In the genomic region with DNA sequence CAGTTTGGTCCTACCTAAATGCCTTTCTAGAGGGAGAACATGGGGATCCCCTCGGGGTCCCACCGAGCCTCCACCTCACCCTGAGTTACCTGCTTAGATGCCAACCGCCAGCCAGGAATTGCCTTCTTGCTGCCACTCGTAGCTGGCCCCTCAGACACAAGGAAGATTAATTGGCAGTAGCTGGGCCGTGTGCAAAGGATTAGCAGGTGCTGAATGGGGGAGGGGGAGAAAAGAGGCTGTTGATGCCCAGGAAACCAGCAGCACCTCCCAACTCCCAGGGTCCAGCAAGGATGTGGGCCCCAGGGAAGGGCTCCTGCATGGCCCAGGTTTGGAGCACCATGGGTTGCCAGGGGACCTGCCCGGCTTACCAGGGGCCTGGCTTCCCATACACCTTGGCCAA, we compare ENCODE assay signal across 24 cellular contexts.
DNase-seq lines count a peak whose midpoint lies in the region; ATAC-seq lines count a peak whose summit lies in the region.
"Had no signal": no experiment of that assay in that cellular context is flagged by ENCODE, and none has a peak within 500 bp of the region (broad histone marks: within the 10 kb centered on the region; RNA-seq: fewer than 3 reads in every experiment).

A gene (minus strand): TSS at position 158 of the 400 bp plus-strand sequence. CDS start 3,842 bp downstream, outside the sequence.

- DNase-seq in NCI-H1417 (lab: John Stamatoyannopoulos, UW) (peak; percentile 6 to 69 (median 31)), NCI-H1417 treated with DMSO at 0.1 percent for 48 hours (lab: John Stamatoyannopoulos, UW) (no peak), islet precursor cell (peak; percentile 45)
- DNase-seq in activated naive CD4-positive, alpha-beta T cell treated with Interleukin-2 at 50 U/mL for 16 hours: no peak
- DNase-seq in activated T-cell treated with anti-CD3 and anti-CD28 coated beads, Interleukin-2, amount 50 U/mL, for 24 hours: no peak
- DNase-seq: 8988T; activated naive CD4-positive, alpha-beta T cell treated with anti-CD3 and anti-CD28 coated beads for 36 hours; activated T-cell treated with anti-CD3 and anti-CD28 coated beads, Interleukin-2, amount 50 U/mL, for 48 hours; Calu3; effector CD4-positive, alpha-beta T cell; glutamatergic neuron; naive B cell; NCI-H187; NCI-H345; occipital lobe; RPMI8226; SK-N-SH; stimulated activated naive CD8-positive, alpha-beta T cell treated with anti-CD3 and anti-CD28 coated beads, Interleukin-15, Interleukin-2, amounts not matched to agents 100 U/mL and 50 U/mL, for 24 hours; testis had no signal

- no peaks in the 10 kb centered on the region for H3K27me3 Mint-ChIP-seq in activated naive CD4-positive, alpha-beta T cell treated with anti-CD3 and anti-CD28 coated beads, Interleukin-2, amount 50 U/mL, for 24 hours
- H3K27me3 Mint-ChIP-seq in activated T-cell treated with anti-CD3 and anti-CD28 coated beads, Interleukin-2, amount 50 U/mL, for 24 hours: no peaks in the 10 kb centered on the region

- H3K36me3 Mint-ChIP-seq in activated naive CD4-positive, alpha-beta T cell treated with anti-CD3 and anti-CD28 coated beads, Interleukin-2, amount 50 U/mL, for 24 hours: no peaks in the 10 kb centered on the region
- H3K36me3 Mint-ChIP-seq in activated T-cell treated with anti-CD3 and anti-CD28 coated beads, Interleukin-2, amount 50 U/mL, for 24 hours (ENCODE audit: low read depth): no peaks in the 10 kb centered on the region
- H3K36me3 Mint-ChIP-seq: CD14-positive monocyte, mesothelial cell of epicardium, naive B cell had no signal

- H3K4me3 Mint-ChIP-seq in activated naive CD4-positive, alpha-beta T cell treated with anti-CD3 and anti-CD28 coated beads, Interleukin-2, amount 50 U/mL, for 24 hours: no peak within 1 kb of the TSS
- no peak within 1 kb of the TSS for H3K4me3 Mint-ChIP-seq in activated T-cell treated with anti-CD3 and anti-CD28 coated beads, Interleukin-2, amount 50 U/mL, for 24 hours
- H3K4me3 Mint-ChIP-seq: activated naive CD4-positive, alpha-beta T cell treated with anti-CD3 and anti-CD28 coated beads for 36 hours; CD14-positive monocyte; mesothelial cell of epicardium; naive B cell had no signal

- H3K9me3 Mint-ChIP-seq in activated naive CD4-positive, alpha-beta T cell treated with anti-CD3 and anti-CD28 coated beads, Interleukin-2, amount 50 U/mL, for 24 hours: no peaks in the 10 kb centered on the region
- H3K9me3 Mint-ChIP-seq in activated T-cell treated with anti-CD3 and anti-CD28 coated beads, Interleukin-2, amount 50 U/mL, for 24 hours: no peaks in the 10 kb centered on the region
- H3K9me3 Mint-ChIP-seq: activated naive CD4-positive, alpha-beta T cell treated with anti-CD3 and anti-CD28 coated beads for 36 hours; mesothelial cell of epicardium; naive B cell had no signal

- peak within 1 kb of the TSS; percentile 26 for H3K27ac Mint-ChIP-seq in activated naive CD4-positive, alpha-beta T cell treated with anti-CD3 and anti-CD28 coated beads, Interleukin-2, amount 50 U/mL, for 24 hours
- H3K27ac Mint-ChIP-seq in activated T-cell treated with anti-CD3 and anti-CD28 coated beads, Interleukin-2, amount 50 U/mL, for 24 hours: no peak within 1 kb of the TSS
- H3K27ac Mint-ChIP-seq: activated naive CD4-positive, alpha-beta T cell treated with anti-CD3 and anti-CD28 coated beads for 36 hours; mesothelial cell of epicardium had no signal

- no peaks in the 10 kb centered on the region for H3K4me1 Mint-ChIP-seq in activated naive CD4-positive, alpha-beta T cell treated with anti-CD3 and anti-CD28 coated beads, Interleukin-2, amount 50 U/mL, for 24 hours
- H3K4me1 Mint-ChIP-seq in activated T-cell treated with anti-CD3 and anti-CD28 coated beads, Interleukin-2, amount 50 U/mL, for 24 hours (ENCODE audit: low read depth): no peaks in the 10 kb centered on the region
- H3K4me1 Mint-ChIP-seq: mesothelial cell of epicardium had no signal

- ATAC-seq in GM21528 (IDR thresholded peaks at IDR 0.05; ENCODE audit: low FRiP score, unreplicated experiment): no peak
- ATAC-seq in GM18868 (IDR thresholded peaks at IDR 0.05; ENCODE audit: unreplicated experiment): no peak
- ATAC-seq: stimulated activated naive CD8-positive, alpha-beta T cell treated with anti-CD3 and anti-CD28 coated beads, Interleukin-15, Interleukin-2, amounts not matched to agents 100 U/mL and 50 U/mL, for 24 hours had no signal

Comparison
In these comparisons a context has a peak if more than half of its experiments do, and no peak if none do; other contexts are left out.
1. DNase-seq: peak in NCI-H1417 (3 of 3) and islet precursor cell (single experiment); none in NCI-H1417 treated with DMSO at 0.1 percent for 48 hours (single experiment), activated naive CD4-positive, alpha-beta T cell treated with Interleukin-2 at 50 U/mL for 16 hours (single experiment) and activated T-cell treated with anti-CD3 and anti-CD28 coated beads, Interleukin-2, amount 50 U/mL, for 24 hours (single experiment).